In the genomic region with DNA sequence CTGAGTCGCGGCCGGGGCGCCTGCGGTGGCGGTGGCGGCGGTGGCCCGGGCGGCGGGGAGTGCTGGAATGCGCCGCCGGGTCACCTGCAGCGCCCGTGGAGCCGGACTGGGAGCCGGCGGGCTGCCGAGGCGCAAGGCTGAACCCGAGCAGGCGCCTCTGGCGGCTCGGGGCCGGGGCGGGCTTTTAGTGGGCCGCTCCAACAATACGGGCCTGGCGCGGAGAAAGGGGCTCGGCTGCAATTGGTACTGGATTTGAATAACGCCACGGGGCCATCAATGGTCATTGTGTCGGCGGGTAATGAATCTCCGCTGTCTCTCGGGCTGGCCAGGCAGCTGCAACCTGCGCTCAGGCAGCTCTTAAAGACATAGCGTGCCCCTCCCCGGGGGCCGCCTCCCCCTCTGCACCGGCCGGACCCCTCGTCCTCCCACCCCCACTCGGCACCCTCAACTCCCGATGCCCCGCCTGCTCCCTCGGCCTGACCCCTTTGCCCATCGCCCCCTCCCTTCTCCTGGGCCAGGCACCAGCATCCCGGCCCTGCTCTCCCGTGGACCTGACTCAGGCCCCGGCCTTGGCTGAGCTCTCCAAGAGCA, we compare ENCODE assay signal across 18 cellular contexts. TPM values are rescaled to one million over a fixed set of nuclear protein-coding genes. Genes with fewer than 3 reads are reported as not detected.
DNase-seq lines count a peak whose midpoint lies in the region; ATAC-seq, FAIRE-seq and TF ChIP-seq lines count a peak whose summit lies in the region.
"Had no signal": no experiment of that assay in that cellular context is flagged by ENCODE, and none has a peak within 500 bp of the region (broad histone marks: within the 10 kb centered on the region; RNA-seq: fewer than 3 reads in every experiment).

No MANE protein-coding gene starts in this region.

- H3K9ac ChIP-seq in HepG2 (ENCODE audit: insufficient read depth, low read depth, low read length) = no peak overlapping the region

- H3K9me3 ChIP-seq in right lobe of liver (no peaks in the 10 kb centered on the region), HepG2 (ENCODE audit: low read length) (no peaks in the 10 kb centered on the region)
- H3K9me3 ChIP-seq in CD4-positive, alpha-beta memory T cell (ENCODE audit: control insufficient read depth in 1 of 2, low read length in 2 of 2) = no peaks in the 10 kb centered on the region
- H3K9me3 ChIP-seq: ascending aorta, psoas muscle, testis had no signal

- H3K27me3 Mint-ChIP-seq in nephron (ENCODE audit: low read depth) = peaks cover 90% of the 10 kb centered on the region
- H3K27me3 Mint-ChIP-seq in CD4-positive, alpha-beta memory T cell = no peaks in the 10 kb centered on the region

- H3K4me3 Mint-ChIP-seq in nephron = peak overlapping the region in 2 of 3 experiments; percentile 38 to 59
- no peak overlapping the region for H3K4me3 Mint-ChIP-seq in CD4-positive, alpha-beta memory T cell
- H3K4me3 Mint-ChIP-seq: CD4-positive, CD25-positive, alpha-beta regulatory T cell had no signal

- H3K9me3 Mint-ChIP-seq in nephron = no peaks in the 10 kb centered on the region
- no peaks in the 10 kb centered on the region for H3K9me3 Mint-ChIP-seq in CD4-positive, alpha-beta memory T cell
- H3K9me3 Mint-ChIP-seq: CD4-positive, CD25-positive, alpha-beta regulatory T cell had no signal

- H3K36me3 ChIP-seq in right lobe of liver (peaks cover 0 to 11% (median 8%) of the 10 kb centered on the region in 4 donors), HepG2 (replicated peaks in 1 of 2; ENCODE audit: control insufficient read depth in 1 of 2, insufficient read depth in 2 of 2, low read length in 2 of 2) (peaks cover 14 to 21% of the 10 kb centered on the region in 2 experiments)
- peaks cover 36% of the 10 kb centered on the region for H3K36me3 ChIP-seq in CD4-positive, alpha-beta memory T cell (ENCODE audit: insufficient read depth, low read length)

- H3K27ac Mint-ChIP-seq in nephron = no peak overlapping the region
- H3K27ac Mint-ChIP-seq in CD4-positive, alpha-beta memory T cell = no peak overlapping the region
- H3K27ac Mint-ChIP-seq: CD4-positive, CD25-positive, alpha-beta regulatory T cell had no signal

- peaks cover 10% of the 10 kb centered on the region for H3K4me1 Mint-ChIP-seq in nephron
- H3K4me1 Mint-ChIP-seq in CD4-positive, alpha-beta memory T cell = peaks cover 4 to 10% (median 5%) of the 10 kb centered on the region in 4 donors

- intact Hi-C loops in right lobe of liver (cut with DNase I) (no loop called here), HepG2 (cut with micrococcal nuclease; ENCODE audit: unreplicated experiment) (no loop called here)
- intact Hi-C loops in CD4-positive, alpha-beta memory T cell (cut with micrococcal nuclease) = no loop called here

- ATAC-seq in right lobe of liver (peak in 3 of 4 donors; percentile 8 to 17 (median 8)), HepG2 (no peak)
- ATAC-seq: psoas muscle had no signal

- in situ Hi-C loops in HepG2 (cut with HindIII; ENCODE audit: extremely low pct_ligation_motif_present, low pct_unique_long_range_greater_than_20kb) = no loop called here

- no peak overlapping the region for H3K4me3 ChIP-seq in right lobe of liver
- H3K4me3 ChIP-seq in HepG2 (replicated peaks in 1 of 3; ENCODE audit: insufficient read depth in 1 of 3, low read depth in 2 of 3, low read length in 3 of 3) = no peak overlapping the region
- H3K4me3 ChIP-seq in CD4-positive, alpha-beta memory T cell (ENCODE audit: low read length in 2 of 2) = no peak overlapping the region
- H3K4me3 ChIP-seq: ascending aorta, psoas muscle, testis had no signal

- no peaks in the 10 kb centered on the region for H3K27me3 ChIP-seq in right lobe of liver
- H3K27me3 ChIP-seq in HepG2 (ENCODE audit: control insufficient read depth in 1 of 2, insufficient read depth in 2 of 2, low read length in 2 of 2) = peaks cover 2 to 13% of the 10 kb centered on the region in 2 experiments; a peak in 2 of 5 replicates
- no peaks in the 10 kb centered on the region for H3K27me3 ChIP-seq in CD4-positive, alpha-beta memory T cell (ENCODE audit: insufficient read depth, low read length)
- H3K27me3 ChIP-seq: ascending aorta, testis had no signal

- CTCF ChIA-PET in HepG2 (lab: Yijun Ruan, JAX; ENCODE audit: low intra/inter-chr PET ratio, low total read pairs) = no interaction called here
- CTCF ChIA-PET in CD4-positive, alpha-beta memory T cell (lab: Charles Lee; ENCODE audit: partially characterized antibody) = no interaction called here

- POLR2A ChIA-PET in HepG2 (lab: Yijun Ruan, JAX) = interaction anchor here (1.0 kb wide), 1 partner anchor 22 kb away, joined by 3 read pairs; a partner anchor contains a TSS
- POLR2A ChIA-PET in CD4-positive, alpha-beta memory T cell (lab: Charles Lee; ENCODE audit: partially characterized antibody) = no interaction called here

- TF ChIP-seq RAD21 in HepG2 (CRISPR knock-in tag; IDR thresholded peaks at IDR 0.05) = no peak

- H3K4me1 ChIP-seq in right lobe of liver (no peaks in the 10 kb centered on the region), HepG2 (ENCODE audit: insufficient read depth, low read length) (peaks cover 28% of the 10 kb centered on the region)
- no peaks in the 10 kb centered on the region for H3K4me1 ChIP-seq in CD4-positive, alpha-beta memory T cell (ENCODE audit: insufficient read depth, low read length)
- H3K4me1 ChIP-seq: ascending aorta, psoas muscle, testis had no signal

- H3K79me2 ChIP-seq in HepG2 (ENCODE audit: insufficient read depth, low read length) = no peaks in the 10 kb centered on the region

- no peak overlapping the region for H3K27ac ChIP-seq in right lobe of liver
- no peak overlapping the region for H3K27ac ChIP-seq in HepG2 (ENCODE audit: extremely low read length, insufficient read depth, low read length)
- H3K27ac ChIP-seq in temporal lobe (ENCODE audit: low read depth, low read length) = peak overlapping the region; percentile 99
- H3K27ac ChIP-seq in CD4-positive, alpha-beta memory T cell (ENCODE audit: low read depth, low read length) = no peak overlapping the region
- H3K27ac ChIP-seq: ascending aorta, psoas muscle, testis had no signal

- no TSS peak for BruUV-seq in HepG2 (replicated peaks; lab: Mats Ljungman, UMichigan)

- WGBS in right lobe of liver (ENCODE audit: insufficient coverage, low coverage, low lambda C conversion rate, missing lambda C conversion rate) = 29% methylated on average over 7 of the region's 53 CpGs
- WGBS in HepG2 (ENCODE audit: low lambda C conversion rate) = 96% methylated on average over 44 of the region's 53 CpGs

- TF ChIP-seq POLR2A in right lobe of liver (IDR thresholded peaks at IDR 0.05) = no peak
- no peak for TF ChIP-seq POLR2A in HepG2 (IDR thresholded peaks at IDR 0.05; ENCODE audit: insufficient read depth in 1 of 2, low read depth in 2 of 2, low read length in 2 of 2)

- TF ChIP-seq EP300 in HepG2 (IDR thresholded peaks at IDR 0.05; ENCODE audit: low read depth in 2 of 2, low read length in 2 of 2) (no peak), HepG2 (CRISPR knock-in tag; IDR thresholded peaks at IDR 0.05; ENCODE audit: borderline replicate concordance) (no peak)

- H4K20me1 ChIP-seq in HepG2 (ENCODE audit: insufficient read depth, low read length) = no peaks in the 10 kb centered on the region

- no peak for DNase-seq in right lobe of liver
- DNase-seq in HepG2 (ENCODE audit: low spot score) = no peak
- DNase-seq in hippocampal formation (lab: John Stamatoyannopoulos, UW) = peak; percentile 85 to 93
- DNase-seq in SKM-1 treated with dmso at 0.1 percent for 144 hours (lab: John Stamatoyannopoulos, UW; ENCODE audit: unreplicated experiment) = no peak
- DNase-seq in CD4-positive, alpha-beta memory T cell = no peak
- no peak for DNase-seq in urothelium cell line (ENCODE audit: low spot score)
- DNase-seq: activated effector memory CD4-positive, alpha-beta T cell treated with Interleukin-2 at 50 U/mL for 16 hours; CD4-positive, CD25-positive, alpha-beta regulatory T cell; effector CD8-positive, alpha-beta T cell; NCI-H187; NCI-H510A treated with DMSO at 0.1 percent for 48 hours; psoas muscle; stimulated activated CD4-positive, alpha-beta T cell treated with anti-CD3 and anti-CD28 coated beads, Interleukin-15, amount 100 ng/mL, for 24 hours; testis had no signal

- FAIRE-seq in HepG2 (lab: Jason Lieb, UNC) (no peak), urothelium cell line (lab: Jason Lieb, UNC) (no peak)
- FAIRE-seq: A204.1 had no signal

- peaks cover 17% of the 10 kb centered on the region for H3K36me3 Mint-ChIP-seq in nephron (ENCODE audit: low read depth)
- H3K36me3 Mint-ChIP-seq in CD4-positive, alpha-beta memory T cell = peaks cover 17 to 25% of the 10 kb centered on the region in 2 donors

- H3K4me2 ChIP-seq in HepG2 (ENCODE audit: low read depth, low read length) = no peak overlapping the region

- TF ChIP-seq CTCF in right lobe of liver (IDR thresholded peaks at IDR 0.05) (no peak), HepG2 (CRISPR knock-in tag; IDR thresholded peaks at IDR 0.05) (no peak), nephron (IDR thresholded peaks at IDR 0.05; ENCODE audit: unreplicated experiment in 3 of 3) (no peak)

- H2AFZ ChIP-seq in HepG2 (ENCODE audit: low read length) = no peak overlapping the region

RNA-seq across cellular contexts. Expression of a gene that starts 22.1 kb away (rescaled TPM):
- total RNA-seq in right lobe of liver (10 to 100 TPM; 16.6 to 25.9 (median 22.2) TPM), HepG2 (2016; rRNA removed; fragmentation: Illumina TruSeq; extraction: Trizol) (37.1 and 42.1 TPM in 2 replicates), temporal lobe (15.2 TPM)
- 7.2 and 8.5 TPM in 2 replicates for total RNA-seq in HepG2 (2016; cell fraction: cytosol; rRNA removed; fragmentation: Illumina TruSeq; extraction: Trizol; ENCODE audit: low read depth)
- total RNA-seq in HepG2 (2016; cell fraction: insoluble cytoplasmic fraction; rRNA removed; fragmentation: Illumina TruSeq; extraction: Trizol) = 34.5 and 46.1 TPM in 2 replicates
- 23.0 and 25.4 TPM in 2 replicates for total RNA-seq in HepG2 (2016; cell fraction: membrane; rRNA removed; fragmentation: Illumina TruSeq; extraction: Trizol)
- 19.0 and 24.0 TPM in 2 replicates for total RNA-seq in HepG2 (2016; cell fraction: nucleus; rRNA removed; fragmentation: Illumina TruSeq; extraction: Trizol)
- 41.3 and 51.5 TPM in 2 replicates for polyA plus RNA-seq in HepG2 (2011; rRNA removed)
- 28.0 and 37.2 TPM in 2 replicates for polyA plus RNA-seq in HepG2 (2011; cell fraction: cytosol; rRNA removed)
- 80.9 and 98.9 TPM in 2 replicates for polyA plus RNA-seq in HepG2 (2011; cell fraction: nucleus; rRNA removed)
- polyA plus RNA-seq in HepG2 (2012) = 44.2 and 48.1 TPM in 2 replicates
- polyA plus RNA-seq in HepG2 (2016; cell fraction: cytosol; fragmentation: Illumina TruSeq; extraction: Trizol; ENCODE audit: low read depth) = 12.6 and 15.0 TPM in 2 replicates
- 55.0 and 56.0 TPM in 2 replicates for polyA plus RNA-seq in HepG2 (2016; cell fraction: insoluble cytoplasmic fraction; fragmentation: Illumina TruSeq; extraction: Trizol; ENCODE audit: low read depth)
- polyA plus RNA-seq in HepG2 (2016; cell fraction: membrane; fragmentation: Illumina TruSeq; extraction: Trizol; ENCODE audit: low read depth) = 24.9 and 27.1 TPM in 2 replicates
- polyA plus RNA-seq in HepG2 (2016; cell fraction: nucleus; fragmentation: Illumina TruSeq; extraction: Trizol; ENCODE audit: insufficient read depth, low read depth) = 49.6 and 53.8 TPM in 2 replicates
- 55.9 and 116 TPM in 2 replicates for polyA minus RNA-seq in HepG2 (2011; rRNA and poly(A)+ RNA removed; ENCODE audit: low replicate concordance)
- polyA minus RNA-seq in HepG2 (2011; cell fraction: cytosol; rRNA and poly(A)+ RNA removed) = 13.8 and 16.4 TPM in 2 replicates
- polyA minus RNA-seq in HepG2 (2011; cell fraction: nucleus; rRNA and poly(A)+ RNA removed) = 11.3 and 16.7 TPM in 2 replicates
- 10 to 100 TPM; 44.1 to 45.5 TPM for total RNA-seq in CD4-positive, alpha-beta memory T cell
- 10 to 100 TPM; 50.5 to 50.8 TPM for polyA plus RNA-seq in CD4-positive, alpha-beta memory T cell

RNA-seq across cellular contexts. Expression of a gene that starts 27.4 kb away (rescaled TPM):
- total RNA-seq in right lobe of liver (1 to 10 TPM; 1.3 to 3.1 (median 2.2) TPM), HepG2 (2016; rRNA removed; fragmentation: Illumina TruSeq; extraction: Trizol) (4.2 and 9.0 TPM in 2 replicates), temporal lobe (16.0 TPM)
- total RNA-seq in HepG2 (2016; cell fraction: cytosol; rRNA removed; fragmentation: Illumina TruSeq; extraction: Trizol; ENCODE audit: low read depth) = 3.2 and 3.4 TPM in 2 replicates
- 2.8 and 8.0 TPM in 2 replicates for total RNA-seq in HepG2 (2016; cell fraction: insoluble cytoplasmic fraction; rRNA removed; fragmentation: Illumina TruSeq; extraction: Trizol)
- total RNA-seq in HepG2 (2016; cell fraction: membrane; rRNA removed; fragmentation: Illumina TruSeq; extraction: Trizol) = 5.1 TPM in 2 replicates
- total RNA-seq in HepG2 (2016; cell fraction: nucleus; rRNA removed; fragmentation: Illumina TruSeq; extraction: Trizol) = 10.5 and 11.6 TPM in 2 replicates
- 17.1 and 19.6 TPM in 2 replicates for polyA plus RNA-seq in HepG2 (2011; rRNA removed)
- 15.6 and 24.7 TPM in 2 replicates for polyA plus RNA-seq in HepG2 (2011; cell fraction: cytosol; rRNA removed)
- 52.1 and 62.8 TPM in 2 replicates for polyA plus RNA-seq in HepG2 (2011; cell fraction: nucleus; rRNA removed)
- 5.9 and 7.0 TPM in 2 replicates for polyA plus RNA-seq in HepG2 (2012)
- 4.7 and 5.3 TPM in 2 replicates for polyA plus RNA-seq in HepG2 (2016; cell fraction: cytosol; fragmentation: Illumina TruSeq; extraction: Trizol; ENCODE audit: low read depth)
- 3.9 and 4.0 TPM in 2 replicates for polyA plus RNA-seq in HepG2 (2016; cell fraction: insoluble cytoplasmic fraction; fragmentation: Illumina TruSeq; extraction: Trizol; ENCODE audit: low read depth)
- 6.5 and 7.0 TPM in 2 replicates for polyA plus RNA-seq in HepG2 (2016; cell fraction: membrane; fragmentation: Illumina TruSeq; extraction: Trizol; ENCODE audit: low read depth)
- polyA plus RNA-seq in HepG2 (2016; cell fraction: nucleus; fragmentation: Illumina TruSeq; extraction: Trizol; ENCODE audit: insufficient read depth, low read depth) = 18.8 and 19.8 TPM in 2 replicates
- polyA minus RNA-seq in HepG2 (2011; rRNA and poly(A)+ RNA removed; ENCODE audit: low replicate concordance) = 1.3 and 29.5 TPM in 2 replicates
- polyA minus RNA-seq in HepG2 (2011; cell fraction: cytosol; rRNA and poly(A)+ RNA removed) = 9.5 and 10.8 TPM in 2 replicates
- polyA minus RNA-seq in HepG2 (2011; cell fraction: nucleus; rRNA and poly(A)+ RNA removed) = 8.8 and 10.6 TPM in 2 replicates
- under 1 TPM; 0.29 to 0.64 TPM for total RNA-seq in CD4-positive, alpha-beta memory T cell
- polyA plus RNA-seq in CD4-positive, alpha-beta memory T cell = under 1 TPM in 1 of 2 donors, not detected in 1; 0.38 TPM
- polyA plus RNA-seq: CD4-positive, CD25-positive, alpha-beta regulatory T cell had no signal

RNA-seq across cellular contexts. Expression of a gene that starts 52.9 kb away (rescaled TPM):
- 10 to 100 TPM; 15.8 to 97.3 (median 24.1) TPM for total RNA-seq in right lobe of liver
- total RNA-seq in HepG2 (2016; rRNA removed; fragmentation: Illumina TruSeq; extraction: Trizol) = 9.3 and 18.8 TPM in 2 replicates
- 6.3 and 6.8 TPM in 2 replicates for total RNA-seq in HepG2 (2016; cell fraction: cytosol; rRNA removed; fragmentation: Illumina TruSeq; extraction: Trizol; ENCODE audit: low read depth)
- 8.9 and 19.1 TPM in 2 replicates for total RNA-seq in HepG2 (2016; cell fraction: insoluble cytoplasmic fraction; rRNA removed; fragmentation: Illumina TruSeq; extraction: Trizol)
- total RNA-seq in HepG2 (2016; cell fraction: membrane; rRNA removed; fragmentation: Illumina TruSeq; extraction: Trizol) = 17.4 and 19.4 TPM in 2 replicates
- total RNA-seq in HepG2 (2016; cell fraction: nucleus; rRNA removed; fragmentation: Illumina TruSeq; extraction: Trizol) = 16.1 and 21.0 TPM in 2 replicates
- polyA plus RNA-seq in HepG2 (2011; rRNA removed) = 10.6 and 16.9 TPM in 2 replicates
- polyA plus RNA-seq in HepG2 (2011; cell fraction: cytosol; rRNA removed) = 12.5 and 14.4 TPM in 2 replicates
- polyA plus RNA-seq in HepG2 (2011; cell fraction: nucleus; rRNA removed) = 30.1 and 31.3 TPM in 2 replicates
- polyA plus RNA-seq in HepG2 (2012) = 11.0 and 16.6 TPM in 2 replicates
- polyA plus RNA-seq in HepG2 (2016; cell fraction: cytosol; fragmentation: Illumina TruSeq; extraction: Trizol; ENCODE audit: low read depth) = 5.9 and 7.6 TPM in 2 replicates
- 10.5 and 13.4 TPM in 2 replicates for polyA plus RNA-seq in HepG2 (2016; cell fraction: insoluble cytoplasmic fraction; fragmentation: Illumina TruSeq; extraction: Trizol; ENCODE audit: low read depth)
- 14.0 and 17.0 TPM in 2 replicates for polyA plus RNA-seq in HepG2 (2016; cell fraction: membrane; fragmentation: Illumina TruSeq; extraction: Trizol; ENCODE audit: low read depth)
- polyA plus RNA-seq in HepG2 (2016; cell fraction: nucleus; fragmentation: Illumina TruSeq; extraction: Trizol; ENCODE audit: insufficient read depth, low read depth) = 30.8 and 31.8 TPM in 2 replicates
- polyA minus RNA-seq in HepG2 (2011; rRNA and poly(A)+ RNA removed; ENCODE audit: low replicate concordance) = 44.7 and 85.4 TPM in 2 replicates
- 11.3 and 17.5 TPM in 2 replicates for polyA minus RNA-seq in HepG2 (2011; cell fraction: cytosol; rRNA and poly(A)+ RNA removed)
- polyA minus RNA-seq in HepG2 (2011; cell fraction: nucleus; rRNA and poly(A)+ RNA removed) = 9.3 and 12.4 TPM in 2 replicates
- total RNA-seq in temporal lobe = 17.0 TPM
- total RNA-seq in CD4-positive, alpha-beta memory T cell = 10 to 100 TPM; 13.9 to 16.3 TPM
- 1 to 10 TPM; 5.4 to 8.6 TPM for polyA plus RNA-seq in CD4-positive, alpha-beta memory T cell

Comparison
In these comparisons a context has a peak if more than half of its experiments do, and no peak if none do; other contexts are left out.
1. DNase-seq: peak in hippocampal formation (2 of 2); none in right lobe of liver (0 of 3), HepG2 (single experiment), SKM-1 treated with dmso at 0.1 percent for 144 hours (single experiment), CD4-positive, alpha-beta memory T cell (0 of 5) and urothelium cell line (single experiment).
2. H3K4me3 Mint-ChIP-seq: peak in nephron (2 of 3); none in CD4-positive, alpha-beta memory T cell (0 of 8).